1 cellular context compared by ENCODE assay signal in genomic region chr10:84204122-84204521, GRCh38.
TF ChIP-seq lines count a peak whose summit lies in the region.

No MANE protein-coding gene starts in this region.

TF ChIP-seq in GM23338, 12 proteins besides CTCF, POLR2A, EP300 and RAD21 (continued from another document):
- TF ChIP-seq, protein P1, sequence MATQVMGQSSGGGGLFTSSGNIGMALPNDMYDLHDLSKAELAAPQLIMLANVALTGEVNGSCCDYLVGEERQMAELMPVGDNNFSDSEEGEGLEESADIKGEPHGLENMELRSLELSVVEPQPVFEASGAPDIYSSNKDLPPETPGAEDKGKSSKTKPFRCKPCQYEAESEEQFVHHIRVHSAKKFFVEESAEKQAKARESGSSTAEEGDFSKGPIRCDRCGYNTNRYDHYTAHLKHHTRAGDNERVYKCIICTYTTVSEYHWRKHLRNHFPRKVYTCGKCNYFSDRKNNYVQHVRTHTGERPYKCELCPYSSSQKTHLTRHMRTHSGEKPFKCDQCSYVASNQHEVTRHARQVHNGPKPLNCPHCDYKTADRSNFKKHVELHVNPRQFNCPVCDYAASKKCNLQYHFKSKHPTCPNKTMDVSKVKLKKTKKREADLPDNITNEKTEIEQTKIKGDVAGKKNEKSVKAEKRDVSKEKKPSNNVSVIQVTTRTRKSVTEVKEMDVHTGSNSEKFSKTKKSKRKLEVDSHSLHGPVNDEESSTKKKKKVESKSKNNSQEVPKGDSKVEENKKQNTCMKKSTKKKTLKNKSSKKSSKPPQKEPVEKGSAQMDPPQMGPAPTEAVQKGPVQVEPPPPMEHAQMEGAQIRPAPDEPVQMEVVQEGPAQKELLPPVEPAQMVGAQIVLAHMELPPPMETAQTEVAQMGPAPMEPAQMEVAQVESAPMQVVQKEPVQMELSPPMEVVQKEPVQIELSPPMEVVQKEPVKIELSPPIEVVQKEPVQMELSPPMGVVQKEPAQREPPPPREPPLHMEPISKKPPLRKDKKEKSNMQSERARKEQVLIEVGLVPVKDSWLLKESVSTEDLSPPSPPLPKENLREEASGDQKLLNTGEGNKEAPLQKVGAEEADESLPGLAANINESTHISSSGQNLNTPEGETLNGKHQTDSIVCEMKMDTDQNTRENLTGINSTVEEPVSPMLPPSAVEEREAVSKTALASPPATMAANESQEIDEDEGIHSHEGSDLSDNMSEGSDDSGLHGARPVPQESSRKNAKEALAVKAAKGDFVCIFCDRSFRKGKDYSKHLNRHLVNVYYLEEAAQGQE (IDR thresholded peaks at IDR 0.05; ENCODE audit: unreplicated experiment), result no peak
- TF ChIP-seq POLR2AphosphoS5 (IDR thresholded peaks at IDR 0.05; ENCODE audit: low read depth) (no peak), ETS1 (IDR thresholded peaks at IDR 0.05) (no peak)
